ENCODE assay signal across 2 cellular contexts in the genomic region with DNA sequence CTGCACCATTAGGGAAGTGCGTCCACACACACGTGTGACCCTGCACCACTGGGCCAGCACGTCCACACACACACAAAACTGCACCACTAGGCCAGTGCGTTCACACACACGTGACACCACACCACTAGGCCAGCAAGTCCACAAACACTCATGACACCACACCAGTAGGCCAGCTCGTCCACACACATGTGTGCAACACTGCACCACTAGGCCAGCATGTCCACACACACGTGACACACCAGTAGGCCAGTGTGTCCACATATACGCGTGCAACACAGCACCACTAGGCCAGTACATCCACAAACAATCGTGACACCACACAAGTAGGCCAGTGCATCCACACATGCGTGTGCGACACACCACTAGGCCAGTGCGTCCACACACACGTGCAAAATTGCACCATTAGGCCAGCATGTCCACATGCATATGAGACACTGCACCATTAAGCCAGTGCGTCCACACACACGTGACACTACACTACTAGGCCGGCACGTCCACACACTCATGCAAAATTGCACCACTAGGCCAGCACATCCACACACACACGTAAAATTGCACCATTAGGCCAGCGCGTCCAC.
A peak's percentile ranks its signal among the peaks of the same experiment; 100 is the strongest.
TF ChIP-seq lines count a peak whose summit lies in the region.

No MANE protein-coding gene starts in this region.

TF ChIP-seq in GM12878, 131 proteins besides CTCF, POLR2A, EP300 and RAD21:
- TF ChIP-seq TCF7 (IDR thresholded peaks at IDR 0.05; ENCODE audit: borderline replicate concordance): no peak
- TF ChIP-seq SPI1 (IDR thresholded peaks at IDR 0.05; ENCODE audit: borderline replicate concordance, insufficient read depth, low read depth, low read length): no peak
- TF ChIP-seq PAX5 (IDR thresholded peaks at IDR 0.05; ENCODE audit: borderline replicate concordance, low read depth, low read length): peak; percentile 42; the same call in 1 of the 2 replicates
- TF ChIP-seq POLR2AphosphoS5 (IDR thresholded peaks at IDR 0.05; ENCODE audit: low read length): 0 out of 2 replicates have a peak, but pooled peaks have one; percentile 29
- TF ChIP-seq NR2C2 (IDR thresholded peaks at IDR 0.05; ENCODE audit: borderline replicate concordance, control insufficient read depth, insufficient read length, low read depth): peak; percentile 57

TF ChIP-seq in SK-N-SH, 30 proteins besides CTCF, POLR2A, EP300 and RAD21:
- no peak for TF ChIP-seq SMC3 (IDR thresholded peaks at IDR 0.05; ENCODE audit: low read depth, low read length)
- no peak for TF ChIP-seq YY1 (IDR thresholded peaks at IDR 0.05; ENCODE audit: low read depth)
- TF ChIP-seq, protein P1, sequence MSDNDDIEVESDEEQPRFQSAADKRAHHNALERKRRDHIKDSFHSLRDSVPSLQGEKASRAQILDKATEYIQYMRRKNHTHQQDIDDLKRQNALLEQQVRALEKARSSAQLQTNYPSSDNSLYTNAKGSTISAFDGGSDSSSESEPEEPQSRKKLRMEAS (IDR thresholded peaks at IDR 0.05; ENCODE audit: low read depth): no peak
- TF ChIP-seq FOXM1 (IDR thresholded peaks at IDR 0.05; ENCODE audit: low read depth): no peak
- TF ChIP-seq EZH2phosphoT487 (IDR thresholded peaks at IDR 0.05; ENCODE audit: borderline replicate concordance, low read depth): no peak
- TF ChIP-seq TEAD4 (IDR thresholded peaks at IDR 0.05; ENCODE audit: borderline replicate concordance, insufficient read depth): no peak
- TF ChIP-seq MEF2A (IDR thresholded peaks at IDR 0.05; ENCODE audit: borderline replicate concordance, low read depth): no peak
- TF ChIP-seq, protein P2, sequence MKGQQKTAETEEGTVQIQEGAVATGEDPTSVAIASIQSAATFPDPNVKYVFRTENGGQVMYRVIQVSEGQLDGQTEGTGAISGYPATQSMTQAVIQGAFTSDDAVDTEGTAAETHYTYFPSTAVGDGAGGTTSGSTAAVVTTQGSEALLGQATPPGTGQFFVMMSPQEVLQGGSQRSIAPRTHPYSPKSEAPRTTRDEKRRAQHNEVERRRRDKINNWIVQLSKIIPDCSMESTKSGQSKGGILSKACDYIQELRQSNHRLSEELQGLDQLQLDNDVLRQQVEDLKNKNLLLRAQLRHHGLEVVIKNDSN (IDR thresholded peaks at IDR 0.05; ENCODE audit: borderline replicate concordance, low read depth): no peak
- TF ChIP-seq SIN3A (IDR thresholded peaks at IDR 0.05; ENCODE audit: borderline replicate concordance, low read depth, low read length): no peak
- no peak for TF ChIP-seq RCOR1 (IDR thresholded peaks at IDR 0.05; ENCODE audit: low read length)
- TF ChIP-seq TAF1 (IDR thresholded peaks at IDR 0.05; ENCODE audit: borderline replicate concordance, low read depth, low read length): no peak
- no peak for TF ChIP-seq RXRA (IDR thresholded peaks at IDR 0.05; ENCODE audit: borderline replicate concordance, low read depth)
